22 cellular contexts compared by ENCODE assay signal in genomic region chr11:124198852-124199389, GRCh38. TPM values are rescaled to one million over a fixed set of nuclear protein-coding genes. Genes with fewer than 3 reads are reported as not detected.
DNase-seq lines count a peak whose midpoint lies in the region; ATAC-seq and TF ChIP-seq lines count a peak whose summit lies in the region.
"Had no signal": no experiment of that assay in that cellular context is flagged by ENCODE, and none has a peak within 500 bp of the region (broad histone marks: within the 10 kb centered on the region; RNA-seq: fewer than 3 reads in every experiment).

No MANE protein-coding gene starts in this region.

- H2AFZ ChIP-seq in mammary epithelial cell (ENCODE audit: low read depth, low read length) = no peak overlapping the region

- WGBS in mammary epithelial cell (ENCODE audit: low coverage, missing lambda C conversion rate) = 66% methylated on average over 7 of the region's 7 CpGs

- POLR2A ChIA-PET in MCF 10A (lab: Yijun Ruan, JAX) = no interaction called here
- POLR2A ChIA-PET in naive thymus-derived CD4-positive, alpha-beta T cell (lab: Charles Lee) = no interaction called here

- peak; percentile 17 for DNase-seq in DMS53 (lab: John Stamatoyannopoulos, UW)
- DNase-seq in DMS53 treated with DMSO at 0.1 percent for 48 hours (lab: John Stamatoyannopoulos, UW; ENCODE audit: unreplicated experiment) = no peak
- peak; percentile 2 for DNase-seq in mammary epithelial cell
- DNase-seq in MCF 10A (ENCODE audit: unreplicated experiment) = no peak
- DNase-seq in fibroblast of mammary gland (ENCODE audit: low read depth) = peak; percentile 2
- DNase-seq in type B pancreatic cell (ENCODE audit: extremely low spot score, unreplicated experiment) = no peak
- no peak for DNase-seq in naive thymus-derived CD4-positive, alpha-beta T cell
- no peak for DNase-seq in glomerular visceral epithelial cell (ENCODE audit: extremely low spot score)
- DNase-seq: 8988T; CD4-positive, alpha-beta memory T cell; DMS79 treated with DMSO at 0.1 percent for 48 hours; MV-4-11; NCI-H1105 treated with DMSO at 0.1 percent for 48 hours; NCI-H2029 treated with DMSO at 0.1 percent for 48 hours; NCI-H526; RPMI8226 had no signal

- no peak overlapping the region for H3K9ac ChIP-seq in mammary epithelial cell (ENCODE audit: insufficient read depth, low read length)
- H3K9ac ChIP-seq: BLaER1 treated with 17β-estradiol and CSF1 and Interleukin-3, amounts not matched to agents 10 nM and 100 nM; KMS-11 had no signal

- H3K9me3 ChIP-seq in mammary epithelial cell (replicated peaks; ENCODE audit: insufficient read depth, low read length) = no peaks in the 10 kb centered on the region
- H3K9me3 ChIP-seq in naive thymus-derived CD4-positive, alpha-beta T cell (ENCODE audit: control insufficient read depth in 2 of 3, low read length in 3 of 3) = no peaks in the 10 kb centered on the region

- CTCF ChIA-PET in mammary epithelial cell (lab: Charles Lee; ENCODE audit: low non-redundant PET) = no interaction called here
- CTCF ChIA-PET in MCF 10A (lab: Yijun Ruan, JAX) = interaction anchor here (0.8 to 3.1 kb wide), 2 partner anchors 128 to 130 kb away, joined by 3 to 16 read pairs; no protein-coding TSS in a partner anchor
- CTCF ChIA-PET in naive thymus-derived CD4-positive, alpha-beta T cell (lab: Charles Lee) = no interaction called here

- no peak overlapping the region for H3K4me3 ChIP-seq in mammary epithelial cell (replicated peaks in 1 of 3; ENCODE audit: insufficient read depth in 1 of 3, low read depth in 2 of 3, low read length in 3 of 3)
- no peak overlapping the region for H3K4me3 ChIP-seq in fibroblast of mammary gland (ENCODE audit: control insufficient read depth, low read depth, low read length)
- H3K4me3 ChIP-seq in naive thymus-derived CD4-positive, alpha-beta T cell (ENCODE audit: low read length) = no peak overlapping the region
- H3K4me3 ChIP-seq: BLaER1 treated with 17β-estradiol and CSF1 and Interleukin-3, amounts not matched to agents 10 nM and 100 nM; GM12878; SK-N-MC had no signal

- no peaks in the 10 kb centered on the region for H3K79me2 ChIP-seq in mammary epithelial cell (ENCODE audit: insufficient read depth, low read length)

- H3K27ac Mint-ChIP-seq in MCF 10A (ENCODE audit: low read depth, unreplicated experiment) = no peak overlapping the region
- H3K27ac Mint-ChIP-seq in type B pancreatic cell = peak overlapping the region; percentile 66
- no peak overlapping the region for H3K27ac Mint-ChIP-seq in naive thymus-derived CD4-positive, alpha-beta T cell
- H3K27ac Mint-ChIP-seq: CD4-positive, alpha-beta memory T cell had no signal

- H3K4me3 Mint-ChIP-seq in MCF 10A (ENCODE audit: unreplicated experiment) = no peak overlapping the region
- no peak overlapping the region for H3K4me3 Mint-ChIP-seq in type B pancreatic cell
- no peak overlapping the region for H3K4me3 Mint-ChIP-seq in naive thymus-derived CD4-positive, alpha-beta T cell
- H3K4me3 Mint-ChIP-seq: CD4-positive, alpha-beta memory T cell had no signal

- in situ Hi-C loops in mammary epithelial cell (cut with MboI; ENCODE audit: low sequenced_read_pairs in 2 of 2) = loop anchor here (5.0 kb wide), 2 partner anchors 127 to 132 kb away; no protein-coding TSS in a partner anchor

- H3K27ac ChIP-seq in mammary epithelial cell (ENCODE audit: insufficient read depth, low read depth, low read length) = no peak overlapping the region
- H3K27ac ChIP-seq in naive thymus-derived CD4-positive, alpha-beta T cell (ENCODE audit: low read depth, low read length) = no peak overlapping the region
- H3K27ac ChIP-seq: BLaER1 treated with 17β-estradiol and CSF1 and Interleukin-3, amounts not matched to agents 10 nM and 100 nM; KMS-11; SK-N-MC had no signal

- intact Hi-C loops in mammary epithelial cell (cut with micrococcal nuclease) (loop anchor here (10.0 kb wide), 1 partner anchor 454 kb away; the partner anchor contains the start of gene ZNF202), MCF 10A (cut with micrococcal nuclease) (loop anchor here (10.0 kb wide), 2 partner anchors 454 to 554 kb away; partner anchors contain the start of gene ZNF202)
- intact Hi-C loops in naive thymus-derived CD4-positive, alpha-beta T cell (cut with micrococcal nuclease) = loop anchor here in 1 of 2 donors (10.0 kb wide), 1 partner anchor 554 kb away; no protein-coding TSS in a partner anchor

- no peaks in the 10 kb centered on the region for H3K36me3 ChIP-seq in mammary epithelial cell (ENCODE audit: insufficient read depth, low read length)
- no peaks in the 10 kb centered on the region for H3K36me3 ChIP-seq in naive thymus-derived CD4-positive, alpha-beta T cell (ENCODE audit: control insufficient read depth in 2 of 3, insufficient read depth in 3 of 3, low read length in 3 of 3)
- H3K36me3 ChIP-seq: BLaER1 treated with 17β-estradiol and CSF1 and Interleukin-3, amounts not matched to agents 10 nM and 100 nM had no signal

- H3K4me1 Mint-ChIP-seq in MCF 10A (ENCODE audit: insufficient read depth, unreplicated experiment) (peaks cover under 1% of the 10 kb centered on the region), type B pancreatic cell (ENCODE audit: unreplicated experiment) (no peaks in the 10 kb centered on the region)
- H3K4me1 Mint-ChIP-seq in naive thymus-derived CD4-positive, alpha-beta T cell = peaks cover 0 to under 1% (median 0%) of the 10 kb centered on the region in 7 donors

- H3K27me3 ChIP-seq in mammary epithelial cell (ENCODE audit: insufficient read depth, low read length) = no peaks in the 10 kb centered on the region
- H3K27me3 ChIP-seq in naive thymus-derived CD4-positive, alpha-beta T cell (ENCODE audit: control insufficient read depth in 2 of 2, insufficient read depth in 2 of 2, low read length in 2 of 2) = no peaks in the 10 kb centered on the region
- H3K27me3 ChIP-seq: BLaER1 treated with 17β-estradiol and CSF1 and Interleukin-3, amounts not matched to agents 10 nM and 100 nM had no signal

- no peak for ATAC-seq in naive thymus-derived CD4-positive, alpha-beta T cell
- ATAC-seq: GM12878, PC-3 had no signal

- H3K4me2 ChIP-seq in mammary epithelial cell (ENCODE audit: insufficient read depth, low read depth, low read length) = no peak overlapping the region
- H3K4me2 ChIP-seq: KMS-11 had no signal

- H3K4me1 ChIP-seq in mammary epithelial cell (ENCODE audit: insufficient read depth, low read length) = no peaks in the 10 kb centered on the region
- no peaks in the 10 kb centered on the region for H3K4me1 ChIP-seq in naive thymus-derived CD4-positive, alpha-beta T cell (ENCODE audit: control insufficient read depth in 2 of 2, insufficient read depth in 2 of 2, low read length in 2 of 2)

- dilution Hi-C loops in mammary epithelial cell (cut with HindIII; ENCODE audit: low sequenced_read_pairs) = no loop called here

- BruUV-seq in mammary epithelial cell (replicated peaks; lab: Mats Ljungman, UMichigan) (no TSS peak), MCF 10A (replicated peaks; lab: Mats Ljungman, UMichigan) (no TSS peak)

- TF ChIP-seq CTCF in mammary epithelial cell (conservative IDR thresholded peaks at IDR 0.05 in 1 of 2, IDR thresholded peaks at IDR 0.05 in 1 of 2; ENCODE audit: extremely low read depth in 1 of 2, insufficient read depth in 1 of 2, low read depth in 1 of 2, low read length in 2 of 2) (no peak), MCF 10A (IDR thresholded peaks at IDR 0.05; ENCODE audit: unreplicated experiment) (no peak), fibroblast of mammary gland (conservative IDR thresholded peaks at IDR 0.05; ENCODE audit: control insufficient read depth, insufficient read depth, low read depth, low read length) (no peak), type B pancreatic cell (conservative IDR thresholded peaks at IDR 0.05) (no peak)

- H3K27me3 Mint-ChIP-seq in MCF 10A (ENCODE audit: insufficient read depth, unreplicated experiment) (peaks cover 16% of the 10 kb centered on the region), type B pancreatic cell (no peaks in the 10 kb centered on the region)
- H3K27me3 Mint-ChIP-seq in naive thymus-derived CD4-positive, alpha-beta T cell = peaks cover 0 to 12% (median 9%) of the 10 kb centered on the region in 5 donors

- H3K36me3 Mint-ChIP-seq in MCF 10A (ENCODE audit: insufficient read depth, unreplicated experiment) (no peaks in the 10 kb centered on the region), type B pancreatic cell (no peaks in the 10 kb centered on the region)
- H3K36me3 Mint-ChIP-seq in naive thymus-derived CD4-positive, alpha-beta T cell = no peaks in the 10 kb centered on the region
- H3K36me3 Mint-ChIP-seq: CD4-positive, alpha-beta memory T cell had no signal

- H3K9me3 Mint-ChIP-seq in MCF 10A (ENCODE audit: unreplicated experiment) (no peaks in the 10 kb centered on the region), type B pancreatic cell (no peaks in the 10 kb centered on the region)
- H3K9me3 Mint-ChIP-seq in naive thymus-derived CD4-positive, alpha-beta T cell = no peaks in the 10 kb centered on the region
- H3K9me3 Mint-ChIP-seq: CD4-positive, alpha-beta memory T cell had no signal

- no peaks in the 10 kb centered on the region for H4K20me1 ChIP-seq in mammary epithelial cell (ENCODE audit: insufficient read depth, low read length)
- H4K20me1 ChIP-seq: BLaER1 treated with 17β-estradiol and CSF1 and Interleukin-3, amounts not matched to agents 10 nM and 100 nM had no signal

RNA-seq across cellular contexts. Expression of gene OR10D3, which starts 15.8 kb away (rescaled TPM):
- total RNA-seq in mammary epithelial cell (not detected), MCF 10A (2022) (not detected in 2 replicates), type B pancreatic cell (ENCODE audit: low replicate concordance) (0.26 TPM in 1 of 2 replicates, not detected in the other)
- polyA plus RNA-seq in mammary epithelial cell = not detected
- not detected for polyA minus RNA-seq in mammary epithelial cell
- not detected for total RNA-seq in naive thymus-derived CD4-positive, alpha-beta T cell
- not detected for polyA plus RNA-seq in naive thymus-derived CD4-positive, alpha-beta T cell
- total RNA-seq: CD4-positive, alpha-beta memory T cell; GM12878; H4 had no signal
- polyA plus RNA-seq: CD4-positive, alpha-beta memory T cell; GM12878 had no signal

RNA-seq across cellular contexts. Expression of gene OR8G1, which starts 42.0 kb away (rescaled TPM):
- total RNA-seq in mammary epithelial cell = not detected
- not detected for polyA plus RNA-seq in mammary epithelial cell
- not detected for polyA minus RNA-seq in mammary epithelial cell
- total RNA-seq in MCF 10A (2022) = not detected in 2 replicates
- total RNA-seq in type B pancreatic cell (ENCODE audit: low replicate concordance) = not detected in 2 replicates
- total RNA-seq in naive thymus-derived CD4-positive, alpha-beta T cell = not detected
- not detected for polyA plus RNA-seq in naive thymus-derived CD4-positive, alpha-beta T cell
- total RNA-seq: CD4-positive, alpha-beta memory T cell; GM12878; H4; PC-3 had no signal
- polyA plus RNA-seq: CD4-positive, alpha-beta memory T cell; GM12878 had no signal

RNA-seq across cellular contexts. Expression of gene OR8G5, which starts 57.3 kb away (rescaled TPM):
- not detected for total RNA-seq in mammary epithelial cell
- not detected for polyA plus RNA-seq in mammary epithelial cell
- polyA minus RNA-seq in mammary epithelial cell = not detected
- total RNA-seq in MCF 10A (2022) = not detected in 2 replicates
- total RNA-seq in type B pancreatic cell (ENCODE audit: low replicate concordance) = 0.26 TPM in 1 of 2 replicates, not detected in the other
- not detected for total RNA-seq in naive thymus-derived CD4-positive, alpha-beta T cell
- not detected for polyA plus RNA-seq in naive thymus-derived CD4-positive, alpha-beta T cell
- total RNA-seq: CD4-positive, alpha-beta memory T cell; GM12878; H4 had no signal
- polyA plus RNA-seq: CD4-positive, alpha-beta memory T cell; GM12878 had no signal

Comparison
In these comparisons a context has a peak if more than half of its experiments do, and no peak if none do; other contexts are left out.
1. DNase-seq: peak in DMS53 (single experiment), mammary epithelial cell (single experiment) and fibroblast of mammary gland (single experiment); none in DMS53 treated with DMSO at 0.1 percent for 48 hours (single experiment), MCF 10A (single experiment), type B pancreatic cell (single experiment), naive thymus-derived CD4-positive, alpha-beta T cell (0 of 9) and glomerular visceral epithelial cell (single experiment).